Comparison of ENCODE assay signal across 8 cellular contexts in the genomic region with DNA sequence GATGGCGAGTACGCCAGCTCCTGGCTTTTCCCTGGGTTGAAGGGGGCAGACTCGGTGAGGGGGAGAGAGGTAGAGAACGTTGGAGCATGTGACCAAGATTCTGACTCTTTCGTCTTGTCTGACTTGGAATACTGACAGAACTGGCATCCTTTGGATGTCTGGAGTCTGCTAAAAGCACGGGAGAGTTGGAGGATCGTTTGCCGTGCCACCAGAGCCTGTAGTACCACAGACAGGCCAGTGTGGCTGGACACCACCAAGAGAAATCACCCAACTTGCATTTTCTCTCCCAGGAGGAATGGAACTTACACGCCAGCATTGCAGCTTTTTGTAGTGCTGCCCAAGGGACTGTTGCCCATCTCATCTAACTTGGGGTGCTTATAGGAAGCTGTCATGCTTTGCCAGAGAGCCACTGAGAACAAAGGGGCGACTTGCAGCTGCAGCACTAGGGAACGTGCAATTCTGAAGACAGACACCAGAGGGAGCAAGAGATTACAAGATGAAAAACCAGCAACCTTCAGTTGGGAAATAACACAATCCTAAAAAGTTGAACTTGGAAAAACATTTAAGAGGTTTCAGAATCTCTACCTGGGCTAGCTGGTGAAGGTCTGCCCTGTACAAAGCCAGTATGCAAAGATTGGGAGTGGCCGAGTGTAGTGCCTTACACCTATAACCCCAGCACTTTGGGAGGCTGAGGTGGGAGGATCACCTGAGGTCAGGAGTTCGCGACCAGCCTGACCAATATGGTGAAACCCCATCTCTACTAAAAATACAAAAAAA. TPM values are rescaled to one million over a fixed set of nuclear protein-coding genes. Genes with fewer than 3 reads are reported as not detected.
DNase-seq lines count a peak whose midpoint lies in the region; ATAC-seq and TF ChIP-seq lines count a peak whose summit lies in the region.

No MANE protein-coding gene starts in this region.

- no peaks in the 10 kb centered on the region for H3K27me3 Mint-ChIP-seq in CD4-positive, alpha-beta memory T cell
- H3K27me3 Mint-ChIP-seq in naive thymus-derived CD8-positive, alpha-beta T cell = no peaks in the 10 kb centered on the region

- H3K36me3 ChIP-seq in CD4-positive, alpha-beta memory T cell (ENCODE audit: insufficient read depth, low read length) = peaks cover 29% of the 10 kb centered on the region
- peaks cover 43% of the 10 kb centered on the region for H3K36me3 ChIP-seq in suprapubic skin

- peaks cover 0 to 5% (median 1%) of the 10 kb centered on the region in 4 donors for H3K4me1 Mint-ChIP-seq in CD4-positive, alpha-beta memory T cell
- peaks cover 0 to 9% (median 2%) of the 10 kb centered on the region in 4 donors for H3K4me1 Mint-ChIP-seq in naive thymus-derived CD8-positive, alpha-beta T cell

- H3K27ac Mint-ChIP-seq in CD4-positive, alpha-beta memory T cell = peak overlapping the region in 2 of 7 donors; percentile 9 to 82
- H3K27ac Mint-ChIP-seq in naive thymus-derived CD8-positive, alpha-beta T cell = peak overlapping the region in 7 of 10 donors; percentile 11 to 83 (median 50)

- H3K4me3 ChIP-seq in CD4-positive, alpha-beta memory T cell (ENCODE audit: low read length in 2 of 2) = no peak overlapping the region
- no peak overlapping the region for H3K4me3 ChIP-seq in epithelial cell of proximal tubule (ENCODE audit: low read depth, low read length)
- no peak overlapping the region for H3K4me3 ChIP-seq in suprapubic skin

- TF ChIP-seq POLR2A in suprapubic skin (IDR thresholded peaks at IDR 0.05) = no peak

- WGBS in suprapubic skin = 65% methylated on average over 14 of the region's 14 CpGs

- peak; percentile 55 to 68 (median 62) for DNase-seq in CD4-positive, alpha-beta memory T cell
- DNase-seq in NOMO-1 treated with dmso at 0.1 percent for 144 hours (lab: John Stamatoyannopoulos, UW; ENCODE audit: unreplicated experiment) (peak; percentile 24), epithelial cell of proximal tubule (ENCODE audit: low read depth) (peak; percentile 13), suprapubic skin (ENCODE audit: low spot score in 2 of 2) (no peak)
- peak; percentile 56 for DNase-seq in activated CD8-positive, alpha-beta memory T cell treated with anti-CD3 and anti-CD28 coated beads, Interleukin-2, amount 50 U/mL, for 4 hours
- DNase-seq in naive thymus-derived CD8-positive, alpha-beta T cell = peak; percentile 16 to 80 (median 66)

- POLR2A ChIA-PET in CD4-positive, alpha-beta memory T cell (lab: Charles Lee; ENCODE audit: partially characterized antibody) = interaction anchor here (0.9 to 1.2 kb wide), 3 partner anchors 188 to 221 kb away, joined by 3 to 5 read pairs (median 3); a partner anchor contains a TSS
- POLR2A ChIA-PET in naive thymus-derived CD8-positive, alpha-beta T cell (lab: Charles Lee) = no interaction called here

- H3K9me3 Mint-ChIP-seq in CD4-positive, alpha-beta memory T cell = no peaks in the 10 kb centered on the region
- H3K9me3 Mint-ChIP-seq in naive thymus-derived CD8-positive, alpha-beta T cell = no peaks in the 10 kb centered on the region

- H3K27ac ChIP-seq in CD4-positive, alpha-beta memory T cell (ENCODE audit: low read depth, low read length) = no peak overlapping the region
- H3K27ac ChIP-seq in suprapubic skin = no peak overlapping the region

- intact Hi-C loops in CD4-positive, alpha-beta memory T cell (cut with micrococcal nuclease) = loop anchor here (1.0 to 5.0 kb wide), 3 partner anchors 166 to 335 kb away; no protein-coding TSS in a partner anchor

- H3K4me3 Mint-ChIP-seq in CD4-positive, alpha-beta memory T cell = no peak overlapping the region
- no peak overlapping the region for H3K4me3 Mint-ChIP-seq in naive thymus-derived CD8-positive, alpha-beta T cell

- no peaks in the 10 kb centered on the region for H3K4me1 ChIP-seq in CD4-positive, alpha-beta memory T cell (ENCODE audit: insufficient read depth, low read length)
- H3K4me1 ChIP-seq in suprapubic skin = no peaks in the 10 kb centered on the region

- peaks cover 21 to 38% of the 10 kb centered on the region in 2 donors for H3K36me3 Mint-ChIP-seq in CD4-positive, alpha-beta memory T cell
- peaks cover 0 to 42% (median 3%) of the 10 kb centered on the region in 3 donors for H3K36me3 Mint-ChIP-seq in naive thymus-derived CD8-positive, alpha-beta T cell

- no peaks in the 10 kb centered on the region for H3K27me3 ChIP-seq in CD4-positive, alpha-beta memory T cell (ENCODE audit: insufficient read depth, low read length)
- no peaks in the 10 kb centered on the region for H3K27me3 ChIP-seq in suprapubic skin

- no peak for TF ChIP-seq EP300 in suprapubic skin (IDR thresholded peaks at IDR 0.05)

- ATAC-seq in HG02798 (IDR thresholded peaks at IDR 0.05; ENCODE audit: poor library complexity, unreplicated experiment) (peak; percentile 36), GM21447 (IDR thresholded peaks at IDR 0.05; ENCODE audit: unreplicated experiment) (no peak)
- ATAC-seq in naive thymus-derived CD8-positive, alpha-beta T cell = peak; percentile 61 to 66

- no peaks in the 10 kb centered on the region for H3K9me3 ChIP-seq in CD4-positive, alpha-beta memory T cell (ENCODE audit: control insufficient read depth in 1 of 2, low read length in 2 of 2)
- H3K9me3 ChIP-seq in suprapubic skin = no peaks in the 10 kb centered on the region

- CTCF ChIA-PET in CD4-positive, alpha-beta memory T cell (lab: Charles Lee; ENCODE audit: partially characterized antibody) = interaction anchor here (0.6 to 15.4 kb wide), 26 partner anchors 8 to 433 kb away, joined by 3 to 221 read pairs (median 4); no protein-coding TSS in a partner anchor

- TF ChIP-seq CTCF in epithelial cell of proximal tubule (conservative IDR thresholded peaks at IDR 0.05; ENCODE audit: low read depth, low read length) (peak; percentile 90), suprapubic skin (IDR thresholded peaks at IDR 0.05) (peak; percentile 80 to 84)

RNA-seq across cellular contexts. Expression of a gene that starts 24.1 kb away (rescaled TPM):
- 10 to 100 TPM; 59.7 to 62.0 TPM for total RNA-seq in CD4-positive, alpha-beta memory T cell
- 100 to 1,000 TPM; 119 to 139 TPM for polyA plus RNA-seq in CD4-positive, alpha-beta memory T cell
- total RNA-seq in epithelial cell of proximal tubule = 94.2 and 96.5 TPM in 2 replicates
- 10 to 100 TPM; 70.7 to 79.0 TPM for total RNA-seq in naive thymus-derived CD8-positive, alpha-beta T cell
- polyA plus RNA-seq in naive thymus-derived CD8-positive, alpha-beta T cell = 100 to 1,000 TPM; 110 to 117 (median 113) TPM
- total RNA-seq in suprapubic skin = 10 to 100 TPM; 53.1 to 72.1 (median 68.4) TPM

RNA-seq across cellular contexts. Expression of a gene that starts 24.4 kb away (rescaled TPM):
- 10 to 100 TPM in 1 of 2 experiments, 1 to 10 TPM in 1; 9.9 to 13.1 TPM for total RNA-seq in CD4-positive, alpha-beta memory T cell
- polyA plus RNA-seq in CD4-positive, alpha-beta memory T cell = 1 to 10 TPM; 3.6 to 7.8 TPM
- total RNA-seq in epithelial cell of proximal tubule (9.5 and 21.2 TPM in 2 replicates), suprapubic skin (10 to 100 TPM in 2 of 4 donors, 1 to 10 TPM in 2; 6.5 to 14.8 (median 11.3) TPM)
- total RNA-seq in naive thymus-derived CD8-positive, alpha-beta T cell = 10 to 100 TPM; 11.0 to 11.9 TPM
- polyA plus RNA-seq in naive thymus-derived CD8-positive, alpha-beta T cell = 1 to 10 TPM; 2.9 to 7.3 (median 4.0) TPM

Comparison
In these comparisons a context has a peak if more than half of its experiments do, and no peak if none do; other contexts are left out.
1. DNase-seq: peak in CD4-positive, alpha-beta memory T cell (5 of 5), NOMO-1 treated with dmso at 0.1 percent for 144 hours (single experiment), activated CD8-positive, alpha-beta memory T cell treated with anti-CD3 and anti-CD28 coated beads, Interleukin-2, amount 50 U/mL, for 4 hours (single experiment), epithelial cell of proximal tubule (single experiment) and naive thymus-derived CD8-positive, alpha-beta T cell (10 of 10); none in suprapubic skin (0 of 2).